ENCODE assay signal across 8 cellular contexts in genomic region chr12:110742718-110743570, GRCh38. TPM values are rescaled to one million over a fixed set of nuclear protein-coding genes. Genes with fewer than 3 reads are reported as not detected.
DNase-seq lines count a peak whose midpoint lies in the region; TF ChIP-seq lines count a peak whose summit lies in the region.

TSS of gene PPP1CC (minus strand) at chr12:110742891. CDS start at chr12:110742707, 184 bp downstream.

- H3K4me3 ChIP-seq in SK-N-MC = peak within 1 kb of the TSS; percentile 94

- peaks cover 64% of the 10 kb centered on the region for H3K4me1 Mint-ChIP-seq in HFFc6 (ENCODE audit: low read depth)
- peaks cover 40% of the 10 kb centered on the region for H3K4me1 Mint-ChIP-seq in activated naive CD4-positive, alpha-beta T cell treated with anti-CD3 and anti-CD28 coated beads, Interleukin-2, amount 10 ng/mL, durations not matched to agents 7 days and 5 days

- peak within 1 kb of the TSS; percentile 85 for H3K27ac ChIP-seq in SK-N-MC
- peak within 1 kb of the TSS; percentile 93 for H3K27ac ChIP-seq in substantia nigra (ENCODE audit: low read depth, low read length, poor library complexity, severe bottlenecking)

- H3K36me3 ChIP-seq in SK-N-MC (ENCODE audit: insufficient read depth, low read length) = peaks cover 12% of the 10 kb centered on the region; the same call in 1 of the 2 replicates

- no peaks in the 10 kb centered on the region for H3K9me3 Mint-ChIP-seq in HFFc6
- no peaks in the 10 kb centered on the region for H3K9me3 Mint-ChIP-seq in activated naive CD4-positive, alpha-beta T cell treated with anti-CD3 and anti-CD28 coated beads, Interleukin-2, amount 10 ng/mL, durations not matched to agents 7 days and 5 days

- CTCF ChIA-PET in activated naive CD4-positive, alpha-beta T cell treated with anti-CD3 and anti-CD28 coated beads, Interleukin-2, amount 10 ng/mL, durations not matched to agents 7 days and 5 days (lab: Charles Lee) = no interaction called here

- H3K27ac Mint-ChIP-seq in HFFc6 = peak within 1 kb of the TSS; percentile 92
- peak within 1 kb of the TSS; percentile 98 for H3K27ac Mint-ChIP-seq in activated naive CD4-positive, alpha-beta T cell treated with anti-CD3 and anti-CD28 coated beads, Interleukin-2, amount 10 ng/mL, durations not matched to agents 7 days and 5 days

- H3K9ac ChIP-seq in SK-N-MC (ENCODE audit: insufficient read length) = peak within 1 kb of the TSS; percentile 96

- H3K36me3 Mint-ChIP-seq in HFFc6 (ENCODE audit: low read depth) = peaks cover 12% of the 10 kb centered on the region
- peaks cover 25% of the 10 kb centered on the region for H3K36me3 Mint-ChIP-seq in activated naive CD4-positive, alpha-beta T cell treated with anti-CD3 and anti-CD28 coated beads, Interleukin-2, amount 10 ng/mL, durations not matched to agents 7 days and 5 days

- H3K9me3 ChIP-seq in SK-N-MC (ENCODE audit: low read depth, low read length) = no peaks in the 10 kb centered on the region

- H3K4me3 Mint-ChIP-seq in HFFc6 = peak within 1 kb of the TSS; percentile 100
- peak within 1 kb of the TSS; percentile 99 for H3K4me3 Mint-ChIP-seq in activated naive CD4-positive, alpha-beta T cell treated with anti-CD3 and anti-CD28 coated beads, Interleukin-2, amount 10 ng/mL, durations not matched to agents 7 days and 5 days

- peak; percentile 60 for TF ChIP-seq CTCF in HFFc6 (IDR thresholded peaks at IDR 0.05)

- DNase-seq in GDM1 (lab: John Stamatoyannopoulos, UW) (peak; percentile 93), HFFc6 (peak; percentile 90), NCI-H1048 (lab: John Stamatoyannopoulos, UW) (peak; percentile 86), SK-N-MC (ENCODE audit: low read depth, low spot score) (peak; percentile 81), germinal center (ENCODE audit: low spot score) (peak; percentile 96), non-pigmented ciliary epithelial cell (ENCODE audit: low read depth) (peak; percentile 48), substantia nigra (lab: John Stamatoyannopoulos, UW) (peak; percentile 54 to 95 (median 88))
- peak; percentile 94 for DNase-seq in activated naive CD4-positive, alpha-beta T cell treated with anti-CD3 and anti-CD28 coated beads, Interleukin-2, amount 10 ng/mL, durations not matched to agents 7 days and 5 days

- H3K27me3 Mint-ChIP-seq in HFFc6 (ENCODE audit: insufficient read depth) = no peaks in the 10 kb centered on the region
- H3K27me3 Mint-ChIP-seq in activated naive CD4-positive, alpha-beta T cell treated with anti-CD3 and anti-CD28 coated beads, Interleukin-2, amount 10 ng/mL, durations not matched to agents 7 days and 5 days = peaks cover 6% of the 10 kb centered on the region

RNA-seq across cellular contexts. Expression of gene PPP1CC, which starts in this region (rescaled TPM):
- 100 to 1,000 TPM in 5 of 6 experiments, 10 to 100 TPM in 1; 95.2 to 140 (median 134) TPM for total RNA-seq in HFFc6 (2021; fragmentation: NEBNext Ultra II Directional; extraction: Animal tissue kit (Norgen Biotek cat#: 25700))

Comparison
In these comparisons a context has a peak if more than half of its experiments do, and no peak if none do; other contexts are left out.
1. Peak in every context shown above with its lines: DNase-seq, H3K4me3 ChIP-seq and H3K27ac ChIP-seq.